8 cellular contexts compared by ENCODE assay signal in genomic region chr1:223628233-223628632, GRCh38. TPM values are rescaled to one million over a fixed set of nuclear protein-coding genes. Genes with fewer than 3 reads are reported as not detected.
DNase-seq lines count a peak whose midpoint lies in the region; ATAC-seq, FAIRE-seq and TF ChIP-seq lines count a peak whose summit lies in the region.

No MANE protein-coding gene starts in this region.

- DNase-seq in activated effector memory CD4-positive, alpha-beta T cell treated with anti-CD3 and anti-CD28 coated beads, Interleukin-2, amount 50 U/mL, for 16 hours = peak; percentile 81
- no peak for DNase-seq in activated effector memory CD4-positive, alpha-beta T cell treated with Interleukin-2 at 50 U/mL for 16 hours
- peak in 42 of 76 experiments; percentile 2 to 49 (median 23) for DNase-seq in HUDEP-2 (lab: John Stamatoyannopoulos, UW; ENCODE audit: unreplicated experiment in 76 of 76)
- peak; percentile 65 for DNase-seq in SK-N-SH
- no peak for DNase-seq in GM12878 (ENCODE audit: low read depth, low spot score)
- DNase-seq in keratinocyte (ENCODE audit: low read depth, low spot score) = no peak
- peak; percentile 27 for DNase-seq in stimulated activated CD8-positive, alpha-beta memory T cell treated with anti-CD3 and anti-CD28 coated beads, Interleukin-12 subunit alpha, Interleukin-12 subunit beta, amount 100 ng/mL, for 1 hour (ENCODE audit: low read depth)
- no peak for DNase-seq in dedifferentiated amniotic fluid mesenchymal stem cell (ENCODE audit: extremely low spot score)

- H3K9me3 ChIP-seq in SK-N-SH (no peaks in the 10 kb centered on the region), GM12878 (replicated peaks; ENCODE audit: control insufficient read depth, insufficient read depth, low read length) (no peaks in the 10 kb centered on the region), keratinocyte (ENCODE audit: control insufficient read depth, low read depth, low read length) (no peaks in the 10 kb centered on the region)

- H4K20me1 ChIP-seq in SK-N-SH (ENCODE audit: insufficient read depth) = no peaks in the 10 kb centered on the region
- H4K20me1 ChIP-seq in GM12878 (ENCODE audit: control insufficient read depth, insufficient read depth) = no peaks in the 10 kb centered on the region
- no peaks in the 10 kb centered on the region for H4K20me1 ChIP-seq in keratinocyte (ENCODE audit: control insufficient read depth, extremely low read depth, insufficient read depth, low read length)

- TF ChIP-seq EP300 in SK-N-SH (IDR thresholded peaks at IDR 0.05; ENCODE audit: borderline replicate concordance in 1 of 2, low read depth in 1 of 2, low read length in 1 of 2) (no peak), GM12878 (IDR thresholded peaks at IDR 0.05; ENCODE audit: borderline replicate concordance in 1 of 2, control insufficient read depth in 1 of 2, low read depth in 2 of 2, low read length in 2 of 2) (no peak)

- no peak overlapping the region for H3K9ac ChIP-seq in SK-N-SH
- no peak overlapping the region for H3K9ac ChIP-seq in GM12878 (ENCODE audit: control insufficient read depth, insufficient read depth, low read length)
- H3K9ac ChIP-seq in keratinocyte (ENCODE audit: control insufficient read depth, extremely low read depth, insufficient read depth, low read length) = no peak overlapping the region

- BruUV-seq in GM12878 (replicated peaks; lab: Mats Ljungman, UMichigan) = no TSS peak

- H3K27ac ChIP-seq in SK-N-SH (ENCODE audit: low read depth in 2 of 2, low read length in 1 of 2) (no peak overlapping the region), GM12878 (ENCODE audit: control insufficient read depth, insufficient read depth) (no peak overlapping the region), keratinocyte (ENCODE audit: control insufficient read depth, insufficient read depth, low read length) (no peak overlapping the region)

- peak; percentile 75 for FAIRE-seq in GM12878 (lab: Jason Lieb, UNC)
- FAIRE-seq in keratinocyte (lab: Jason Lieb, UNC) = peak; percentile 48

- no peaks in the 10 kb centered on the region for H3K9me1 ChIP-seq in keratinocyte (ENCODE audit: control insufficient read depth, extremely low read depth, insufficient read depth, low read length)

- RAD21 ChIA-PET in GM12878 (lab: Charles Lee; ENCODE audit: unreplicated experiment) = interaction anchor here (0.8 to 7.9 kb wide), 8 partner anchors 16 to 495 kb away, joined by 3 to 45 read pairs (median 4); no protein-coding TSS in a partner anchor

- peak; percentile 90 for ATAC-seq in GM12878

- no peak overlapping the region for H2AFZ ChIP-seq in SK-N-SH (ENCODE audit: low read depth)
- no peak overlapping the region for H2AFZ ChIP-seq in GM12878 (ENCODE audit: control insufficient read depth, low read depth, low read length)
- no peak overlapping the region for H2AFZ ChIP-seq in keratinocyte (ENCODE audit: control insufficient read depth, low read length)

- no peak for TF ChIP-seq POLR2A in GM12878 (IDR thresholded peaks at IDR 0.05; ENCODE audit: low read depth, low read length)

- intact Hi-C loops in GM12878 (cut with micrococcal nuclease; ENCODE audit: unreplicated experiment) = loop anchor here (1.0 kb wide), 1 partner anchor 97 kb away; no protein-coding TSS in a partner anchor

- dilution Hi-C loops in keratinocyte (cut with MboI; ENCODE audit: extremely low pct_ligation_motif_present, low sequenced_read_pairs) = no loop called here

- CTCF ChIA-PET in SK-N-SH (lab: Yijun Ruan, JAX) (interaction anchor here (0.5 to 2.0 kb wide), 10 partner anchors 15 to 484 kb away, joined by 3 to 7 read pairs (median 4); no protein-coding TSS in a partner anchor), GM12878 (lab: Yijun Ruan, JAX) (interaction anchor here (0.7 to 5.1 kb wide), 20 partner anchors 10 to 877 kb away, joined by 3 to 64 read pairs (median 4); no protein-coding TSS in a partner anchor)

- no peak overlapping the region for H3K4me3 ChIP-seq in SK-N-SH (ENCODE audit: low read depth in 2 of 2, low read length in 1 of 2)
- H3K4me3 ChIP-seq in GM12878 = no peak overlapping the region
- no peak overlapping the region for H3K4me3 ChIP-seq in keratinocyte (ENCODE audit: control insufficient read depth in 2 of 3, extremely low read depth in 1 of 3, insufficient read depth in 2 of 3, low read depth in 1 of 3, low read length in 3 of 3)

- H3K36me3 ChIP-seq in SK-N-SH (replicated peaks in 1 of 2; ENCODE audit: control insufficient read depth in 1 of 2, insufficient read depth in 2 of 2, low read length in 1 of 2) (no peaks in the 10 kb centered on the region), GM12878 (ENCODE audit: control insufficient read depth in 2 of 2, insufficient read depth in 2 of 2, low read length in 1 of 2) (no peaks in the 10 kb centered on the region), keratinocyte (ENCODE audit: control insufficient read depth in 2 of 2, extremely low read depth in 1 of 2, insufficient read depth in 2 of 2, low read length in 2 of 2) (no peaks in the 10 kb centered on the region)

- no peaks in the 10 kb centered on the region for H3K9me2 ChIP-seq in SK-N-SH

- no peaks in the 10 kb centered on the region; a peak in 1 of 4 replicates for H3K4me1 ChIP-seq in SK-N-SH (ENCODE audit: control insufficient read depth in 1 of 2, insufficient read depth in 2 of 2, low read depth in 1 of 2, low read length in 1 of 2)
- no peaks in the 10 kb centered on the region for H3K4me1 ChIP-seq in GM12878 (ENCODE audit: control insufficient read depth, insufficient read depth, low read length)
- H3K4me1 ChIP-seq in keratinocyte (ENCODE audit: control insufficient read depth, extremely low read depth, insufficient read depth, low read length) = no peaks in the 10 kb centered on the region

- H3K79me2 ChIP-seq in SK-N-SH (ENCODE audit: insufficient read depth) (no peaks in the 10 kb centered on the region), GM12878 (ENCODE audit: control insufficient read depth, insufficient read depth, low read length) (no peaks in the 10 kb centered on the region), keratinocyte (ENCODE audit: control insufficient read depth, insufficient read depth, low read length) (no peaks in the 10 kb centered on the region)

- H3F3A ChIP-seq in SK-N-SH (replicated peaks; ENCODE audit: insufficient read depth) = no peaks in the 10 kb centered on the region

- peak; percentile 49 for TF ChIP-seq RAD21 in SK-N-SH (IDR thresholded peaks at IDR 0.05; ENCODE audit: low read length)
- TF ChIP-seq RAD21 in GM12878 (IDR thresholded peaks at IDR 0.05; ENCODE audit: insufficient read depth, low read depth, low read length) = peak; percentile 58

- SMC1A ChIA-PET in GM12878 (lab: Charles Lee; ENCODE audit: uncharacterized antibody, unreplicated experiment) = interaction anchor here (0.7 to 4.2 kb wide), 7 partner anchors 9 to 98 kb away, joined by 3 to 37 read pairs (median 4); no protein-coding TSS in a partner anchor

- peak; percentile 66 for TF ChIP-seq CTCF in SK-N-SH (IDR thresholded peaks at IDR 0.05)
- TF ChIP-seq CTCF in GM12878 (IDR thresholded peaks at IDR 0.05 in 2 of 3, conservative IDR thresholded peaks at IDR 0.05 in 1 of 3; ENCODE audit: control insufficient read depth in 2 of 3, extremely low read depth in 1 of 3, insufficient read depth in 1 of 3, low read depth in 3 of 3, low read length in 3 of 3) = peak; percentile 67 to 78 (median 71)
- peak; percentile 67 to 78 (median 77) for TF ChIP-seq CTCF in keratinocyte (optimal IDR thresholded peaks at IDR 0.05 in 1 of 3, IDR thresholded peaks at IDR 0.05 in 1 of 3, conservative IDR thresholded peaks at IDR 0.05 in 1 of 3; ENCODE audit: extremely low read depth in 1 of 3, insufficient read depth in 2 of 3, low read length in 3 of 3)

- no peak overlapping the region for H3K4me2 ChIP-seq in SK-N-SH
- no peak overlapping the region for H3K4me2 ChIP-seq in GM12878 (ENCODE audit: control insufficient read depth, insufficient read depth)
- H3K4me2 ChIP-seq in keratinocyte (ENCODE audit: control insufficient read depth, extremely low read depth, insufficient read depth, low read depth, low read length) = no peak overlapping the region

- POLR2A ChIA-PET in SK-N-SH (lab: Yijun Ruan, JAX) = no interaction called here
- POLR2A ChIA-PET in GM12878 (lab: Charles Lee) = interaction anchor here (1.3 kb wide), 1 partner anchor 71 kb away, joined by 3 read pairs; no protein-coding TSS in a partner anchor

- 48% methylated on average over 7 of the region's 7 CpGs for WGBS in SK-N-SH (ENCODE audit: low lambda C conversion rate)
- 27% methylated on average over 7 of the region's 7 CpGs for WGBS in GM12878 (ENCODE audit: insufficient coverage, insufficient replicate concordance, low lambda C conversion rate, missing lambda C conversion rate)

- in situ Hi-C loops in GM12878 (cut with MboI) = no loop called here

- H3K27me3 ChIP-seq in SK-N-SH (ENCODE audit: insufficient read depth) = peaks cover 8% of the 10 kb centered on the region; the same call in 1 of the 2 replicates
- H3K27me3 ChIP-seq in GM12878 (replicated peaks in 1 of 2; ENCODE audit: control insufficient read depth in 2 of 2, insufficient read depth in 2 of 2, low read length in 1 of 2) = peaks cover 0 to 3% of the 10 kb centered on the region in 2 experiments; a peak in 1 of 4 replicates
- peaks cover 3% of the 10 kb centered on the region for H3K27me3 ChIP-seq in keratinocyte (ENCODE audit: control insufficient read depth, extremely low read depth, insufficient read depth, low read length)

RNA-seq across cellular contexts. Expression of gene CAPN8, which starts 37.3 kb away (rescaled TPM):
- polyA plus RNA-seq in SK-N-SH (2012; rRNA removed) = not detected in 2 replicates
- polyA plus RNA-seq in SK-N-SH (2012; cell fraction: cytosol; rRNA removed) = not detected in 2 replicates
- 0.04 and 0.11 TPM in 2 replicates for polyA plus RNA-seq in SK-N-SH (2012; cell fraction: nucleus; rRNA removed)
- total RNA-seq in GM12878 (2013; cell fraction: nucleolus; rRNA removed) = 2.5 TPM in 2 replicates
- 7.4 and 8.3 TPM in 2 replicates for total RNA-seq in GM12878 (2014; rRNA removed)
- 6.4 and 7.3 TPM in 2 replicates for total RNA-seq in GM12878 (2014; rRNA removed; fragmentation: Illumina TruSeq; extraction: Trizol)
- total RNA-seq in GM12878 (2021) = 7.5 and 7.6 TPM in 2 replicates
- 0.64 TPM for polyA plus RNA-seq in GM12878 (2011; ENCODE audit: low read depth)
- polyA plus RNA-seq in GM12878 (2011; rRNA removed) = 9.8 and 13.5 TPM in 2 replicates
- 11.4 and 14.2 TPM in 2 replicates for polyA plus RNA-seq in GM12878 (2011; cell fraction: cytosol; rRNA removed)
- 15.4 and 23.1 TPM in 2 replicates for polyA plus RNA-seq in GM12878 (2011; cell fraction: nucleus; rRNA removed)
- 0.66 TPM in 1 of 2 replicates, not detected in the other for polyA plus RNA-seq in GM12878 (2012)
- polyA plus RNA-seq in GM12878 (2014; fragmentation: Illumina TruSeq; extraction: Trizol) = 8.4 and 8.6 TPM in 2 replicates
- 10 to 100 TPM; 21.8 to 30.7 TPM for polyA plus RNA-seq in GM12878 (2014; fragmentation: Nextera tagmentation; extraction: Ambion mirVana)
- polyA plus RNA-seq in GM12878 (2014; rRNA removed) = 10.7 and 11.0 TPM in 2 replicates
- 10 to 100 TPM; 14.4 to 16.0 TPM for polyA plus RNA-seq in GM12878 (2016; fragmentation: Nextera tagmentation; extraction: Ambion mirVana)
- polyA minus RNA-seq in GM12878 (2011; rRNA and poly(A)+ RNA removed) = 3.0 and 5.3 TPM in 2 replicates
- polyA minus RNA-seq in GM12878 (2011; cell fraction: cytosol; rRNA and poly(A)+ RNA removed) = not detected in 2 replicates
- 1.1 and 2.9 TPM in 2 replicates for polyA minus RNA-seq in GM12878 (2011; cell fraction: nucleus; rRNA and poly(A)+ RNA removed)
- polyA plus RNA-seq in keratinocyte = 2.5 to 4.7 TPM (median 3.0 TPM) in 3 replicates
- 0.49 TPM for polyA plus RNA-seq in keratinocyte (2011; ENCODE audit: low read depth)
- 0.58 and 0.79 TPM in 2 replicates for polyA plus RNA-seq in keratinocyte (2011; cell fraction: cytosol; rRNA removed)
- polyA plus RNA-seq in keratinocyte (2011; cell fraction: nucleus; rRNA removed) = 18.0 and 22.5 TPM in 2 replicates
- polyA plus RNA-seq in keratinocyte (2012; ENCODE audit: low replicate concordance) = 1.2 and 2.8 TPM in 2 replicates
- 1.7 to 3.0 TPM (median 2.1 TPM) in 3 replicates for polyA minus RNA-seq in keratinocyte
- not detected for polyA minus RNA-seq in keratinocyte (2011; cell fraction: cytosol; rRNA and poly(A)+ RNA removed)
- 3.2 and 4.1 TPM in 2 replicates for polyA minus RNA-seq in keratinocyte (2011; cell fraction: nucleus; rRNA and poly(A)+ RNA removed)

Comparison
In these comparisons a context has a peak if more than half of its experiments do, and no peak if none do; other contexts are left out.
1. DNase-seq: peak in activated effector memory CD4-positive, alpha-beta T cell treated with anti-CD3 and anti-CD28 coated beads, Interleukin-2, amount 50 U/mL, for 16 hours (single experiment), HUDEP-2 (42 of 76), SK-N-SH (single experiment) and stimulated activated CD8-positive, alpha-beta memory T cell treated with anti-CD3 and anti-CD28 coated beads, Interleukin-12 subunit alpha, Interleukin-12 subunit beta, amount 100 ng/mL, for 1 hour (single experiment); none in activated effector memory CD4-positive, alpha-beta T cell treated with Interleukin-2 at 50 U/mL for 16 hours (single experiment), GM12878 (single experiment), keratinocyte (single experiment) and dedifferentiated amniotic fluid mesenchymal stem cell (single experiment).
2. Peak in every context shown above with its lines, with median percentiles within 50 percentile points of each other: CTCF ChIP-seq.